8 cellular contexts compared by ENCODE assay signal in the genomic region with DNA sequence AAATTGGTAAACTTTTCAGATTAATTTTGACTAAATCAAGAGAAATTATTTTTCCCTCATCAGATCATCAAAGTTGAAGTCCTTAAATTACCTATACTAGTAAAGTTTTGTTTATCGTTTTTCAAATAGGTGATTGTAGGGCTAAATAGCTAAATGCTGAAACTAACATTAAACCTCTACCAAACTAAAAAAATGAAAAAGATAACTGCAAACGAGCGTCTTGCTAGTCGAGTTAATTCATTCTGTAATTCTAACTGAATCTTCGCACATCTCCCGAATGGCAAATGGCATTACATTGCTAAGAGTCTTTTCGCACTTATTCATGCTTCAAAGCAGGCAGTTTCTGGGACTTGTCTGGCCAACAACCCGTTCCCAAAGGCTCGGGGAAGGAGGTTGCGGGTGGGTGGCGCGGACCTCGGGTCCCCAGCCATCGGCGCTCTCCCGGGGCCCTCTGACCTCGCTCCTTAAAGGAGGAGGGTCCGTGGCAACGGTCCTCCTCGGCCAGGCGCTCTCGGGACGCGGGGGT. TPM values are rescaled to one million over a fixed set of nuclear protein-coding genes. Genes with fewer than 3 reads are reported as not detected.
DNase-seq lines count a peak whose midpoint lies in the region; ATAC-seq, FAIRE-seq and TF ChIP-seq lines count a peak whose summit lies in the region.

No MANE protein-coding gene starts in this region.

- intact Hi-C loops in Right ventricle myocardium inferior (cut with DNase I) (loop anchor here (2.0 to 5.0 kb wide), 3 partner anchors 29 to 226 kb away; no protein-coding TSS in a partner anchor), left ventricle myocardium superior (cut with micrococcal nuclease) (no loop called here)

- H3K9ac ChIP-seq in keratinocyte (ENCODE audit: control insufficient read depth, extremely low read depth, insufficient read depth, low read length) = peak overlapping the region; percentile 60

- H3K27ac ChIP-seq in angular gyrus (ENCODE audit: low read depth, low read length) (peak overlapping the region; percentile 8), keratinocyte (ENCODE audit: control insufficient read depth, insufficient read depth, low read length) (no peak overlapping the region)

- peaks cover 17% of the 10 kb centered on the region for H3K27me3 ChIP-seq in keratinocyte (ENCODE audit: control insufficient read depth, extremely low read depth, insufficient read depth, low read length)

- H3K79me2 ChIP-seq in keratinocyte (ENCODE audit: control insufficient read depth, insufficient read depth, low read length) = no peaks in the 10 kb centered on the region

- H3K9me3 ChIP-seq in keratinocyte (ENCODE audit: control insufficient read depth, low read depth, low read length) = no peaks in the 10 kb centered on the region

- peak overlapping the region; percentile 83 for H2AFZ ChIP-seq in keratinocyte (ENCODE audit: control insufficient read depth, low read length)

- DNase-seq in Right ventricle myocardium inferior (ENCODE audit: missing footprints) (no peak), left ventricle myocardium superior (no peak), keratinocyte (ENCODE audit: low read depth, low spot score) (no peak), superior temporal gyrus (ENCODE audit: extremely low spot score) (peak; percentile 61), GOT3 (lab: John Stamatoyannopoulos, UW) (no peak)
- DNase-seq in activated CD8-positive, alpha-beta memory T cell treated with anti-CD3 and anti-CD28 coated beads for 24 hours = no peak

- H3K4me2 ChIP-seq in keratinocyte (ENCODE audit: control insufficient read depth, extremely low read depth, insufficient read depth, low read depth, low read length) = peak overlapping the region; percentile 88

- FAIRE-seq in keratinocyte (lab: Jason Lieb, UNC) = no peak

- peak overlapping the region; percentile 68 to 74 (median 71) for H3K4me3 ChIP-seq in keratinocyte (ENCODE audit: control insufficient read depth in 2 of 3, extremely low read depth in 1 of 3, insufficient read depth in 2 of 3, low read depth in 1 of 3, low read length in 3 of 3)

- H4K20me1 ChIP-seq in keratinocyte (ENCODE audit: control insufficient read depth, extremely low read depth, insufficient read depth, low read length) = no peaks in the 10 kb centered on the region

- H3K36me3 ChIP-seq in keratinocyte (ENCODE audit: control insufficient read depth in 2 of 2, extremely low read depth in 1 of 2, insufficient read depth in 2 of 2, low read length in 2 of 2) = no peaks in the 10 kb centered on the region

- no peaks in the 10 kb centered on the region for H3K9me1 ChIP-seq in keratinocyte (ENCODE audit: control insufficient read depth, extremely low read depth, insufficient read depth, low read length)

- peak; percentile 21 for ATAC-seq in Right ventricle myocardium inferior
- ATAC-seq in left ventricle myocardium superior = no peak
- ATAC-seq in GM21515 (IDR thresholded peaks at IDR 0.05; ENCODE audit: unreplicated experiment) = no peak

- dilution Hi-C loops in keratinocyte (cut with MboI; ENCODE audit: extremely low pct_ligation_motif_present, low sequenced_read_pairs) = no loop called here

- peaks cover 4% of the 10 kb centered on the region for H3K4me1 ChIP-seq in keratinocyte (ENCODE audit: control insufficient read depth, extremely low read depth, insufficient read depth, low read length)

- TF ChIP-seq CTCF in keratinocyte (optimal IDR thresholded peaks at IDR 0.05 in 1 of 3, IDR thresholded peaks at IDR 0.05 in 1 of 3, conservative IDR thresholded peaks at IDR 0.05 in 1 of 3; ENCODE audit: extremely low read depth in 1 of 3, insufficient read depth in 2 of 3, low read length in 3 of 3) = no peak

RNA-seq across cellular contexts. Expression of a gene that starts 43.8 kb away (rescaled TPM):
- total RNA-seq in Right ventricle myocardium inferior (47.8 TPM), left ventricle myocardium superior (59.2 TPM)
- polyA plus RNA-seq in keratinocyte = 15.0 to 17.2 TPM (median 15.9 TPM) in 3 replicates
- polyA plus RNA-seq in keratinocyte (2011; ENCODE audit: low read depth) = 1.9 TPM
- polyA plus RNA-seq in keratinocyte (2011; cell fraction: cytosol; rRNA removed) = 18.2 and 37.1 TPM in 2 replicates
- polyA plus RNA-seq in keratinocyte (2011; cell fraction: nucleus; rRNA removed) = 7.5 and 12.2 TPM in 2 replicates
- polyA plus RNA-seq in keratinocyte (2012; ENCODE audit: low replicate concordance) = 1.4 and 12.4 TPM in 2 replicates
- 2.9 to 9.1 TPM (median 6.4 TPM) in 3 replicates for polyA minus RNA-seq in keratinocyte
- 7.3 TPM for polyA minus RNA-seq in keratinocyte (2011; cell fraction: cytosol; rRNA and poly(A)+ RNA removed)
- 2.0 and 2.9 TPM in 2 replicates for polyA minus RNA-seq in keratinocyte (2011; cell fraction: nucleus; rRNA and poly(A)+ RNA removed)
